ENCODE assay signal across 1 cellular context in the genomic region with DNA sequence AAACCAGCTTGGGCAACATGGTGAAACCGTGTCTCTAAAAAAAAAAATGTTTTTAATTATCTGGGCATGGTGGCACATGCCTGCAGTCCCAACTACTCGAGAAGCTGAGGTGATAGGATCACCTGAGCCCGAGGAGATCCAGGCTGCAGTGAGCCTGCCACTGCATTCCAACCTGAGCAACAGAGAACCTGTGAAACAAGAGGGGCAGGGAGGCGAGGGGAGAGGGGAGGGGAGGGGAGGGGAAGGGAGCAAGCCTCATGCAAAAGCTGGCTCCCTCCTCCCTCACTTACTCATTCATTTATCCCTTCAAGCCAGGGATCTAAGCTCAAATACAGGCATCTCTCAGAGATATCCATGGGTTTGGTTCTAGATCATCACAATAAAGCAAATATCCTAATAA.
TF ChIP-seq lines count a peak whose summit lies in the region.

No MANE protein-coding gene starts in this region.

TF ChIP-seq in HepG2, 621 proteins besides CTCF, POLR2A, EP300 and RAD21:
- peak; percentile 74 for TF ChIP-seq HNRNPK (IDR thresholded peaks at IDR 0.05; ENCODE audit: low read depth, low read length, poor library complexity, severe bottlenecking)
- no peak for TF ChIP-seq NR2F6 (IDR thresholded peaks at IDR 0.05)
- no peak for TF ChIP-seq NR2F6 (CRISPR knock-in tag; IDR thresholded peaks at IDR 0.05)
TF ChIP-seq in HepG2: peak in this region for 1.
